ENCODE assay signal across 37 cellular contexts in genomic region chr6:62707914-62708313, GRCh38.
"Had no signal": no experiment of that assay in that cellular context is flagged by ENCODE, and none has a peak within 500 bp of the region (broad histone marks: within the 10 kb centered on the region; RNA-seq: fewer than 3 reads in every experiment).

No MANE protein-coding gene starts in this region.

- H3K27me3 Mint-ChIP-seq: activated naive CD4-positive, alpha-beta T cell treated with anti-CD3 and anti-CD28 coated beads, Interleukin-2, amount 10 ng/mL, durations not matched to agents 7 days and 5 days; activated naive CD4-positive, alpha-beta T cell treated with anti-CD3 and anti-CD28 coated beads, Interleukin-2, amount 50 U/mL, for 24 hours; activated naive CD8-positive, alpha-beta T cell; activated naive CD8-positive, alpha-beta T cell treated with anti-CD3 and anti-CD28 coated beads for 36 hours; activated naive CD8-positive, alpha-beta T cell treated with anti-CD3 and anti-CD28 coated beads, Interleukin-2, amount 10 ng/mL, durations not matched to agents 7 days and 5 days; activated naive CD8-positive, alpha-beta T cell treated with anti-CD3 and anti-CD28 coated beads, Interleukin-2, amount 50 U/mL, for 24 hours; activated T-cell treated with anti-CD3 and anti-CD28 coated beads, Interleukin-2, amount 50 U/mL, for 24 hours; activated T-helper 17 cell treated with anti-CD3 and anti-CD28 coated beads, Interleukin-2, amount 50 U/mL, for 72 hours; brain; central memory CD8-positive, alpha-beta T cell had no signal

- H3K4me3 Mint-ChIP-seq: activated naive CD4-positive, alpha-beta T cell treated with anti-CD3 and anti-CD28 coated beads for 36 hours; activated naive CD4-positive, alpha-beta T cell treated with anti-CD3 and anti-CD28 coated beads, Interleukin-2, amount 10 ng/mL, durations not matched to agents 7 days and 5 days; activated naive CD4-positive, alpha-beta T cell treated with anti-CD3 and anti-CD28 coated beads, Interleukin-2, amount 50 U/mL, for 24 hours; activated naive CD8-positive, alpha-beta T cell; activated naive CD8-positive, alpha-beta T cell treated with anti-CD3 and anti-CD28 coated beads for 36 hours; activated naive CD8-positive, alpha-beta T cell treated with anti-CD3 and anti-CD28 coated beads, Interleukin-2, amount 10 ng/mL, durations not matched to agents 7 days and 5 days; activated naive CD8-positive, alpha-beta T cell treated with anti-CD3 and anti-CD28 coated beads, Interleukin-2, amount 50 U/mL, for 24 hours; activated T-cell treated with anti-CD3 and anti-CD28 coated beads, Interleukin-2, amount 50 U/mL, for 24 hours; activated T-cell treated with anti-CD3 and anti-CD28 coated beads, Interleukin-2, amount 50 U/mL, for 4 hours; activated T-cell treated with anti-CD3 and anti-CD28 coated beads, Interleukin-2, amount 50 U/mL, for 72 hours; activated T-helper 1 cell treated with anti-CD3 and anti-CD28 coated beads, Interleukin-12 subunit alpha, Interleukin-12 subunit beta, Interleukin-2, Interleukin-4 antibody, amounts not matched to agents 30 ng/mL and 10 ng/mL and 1 ng/mL, durations not matched to agents 14 hours and 24 hours and 36 hours; activated T-helper 17 cell treated with anti-CD3 and anti-CD28 coated beads, Interleukin-2, amount 50 U/mL, for 72 hours; brain; central memory CD8-positive, alpha-beta T cell had no signal

- H3K27ac ChIP-seq: adrenal gland, ascending aorta, body of pancreas, brain microvascular endothelial cell, breast epithelium, cardiac muscle cell had no signal

- H3K27ac Mint-ChIP-seq: activated naive CD4-positive, alpha-beta T cell treated with anti-CD3 and anti-CD28 coated beads for 36 hours; activated naive CD4-positive, alpha-beta T cell treated with anti-CD3 and anti-CD28 coated beads, Interleukin-2, amount 10 ng/mL, durations not matched to agents 7 days and 5 days; activated naive CD4-positive, alpha-beta T cell treated with anti-CD3 and anti-CD28 coated beads, Interleukin-2, amount 50 U/mL, for 24 hours; activated naive CD4-positive, alpha-beta T cell treated with anti-CD3 and anti-CD28 coated beads, Interleukin-2, amount 50 U/mL, for 72 hours; activated naive CD8-positive, alpha-beta T cell; activated naive CD8-positive, alpha-beta T cell treated with anti-CD3 and anti-CD28 coated beads for 36 hours; activated naive CD8-positive, alpha-beta T cell treated with anti-CD3 and anti-CD28 coated beads, Interleukin-2, amount 10 ng/mL, durations not matched to agents 7 days and 5 days; activated naive CD8-positive, alpha-beta T cell treated with anti-CD3 and anti-CD28 coated beads, Interleukin-2, amount 50 U/mL, for 24 hours; activated T-cell treated with anti-CD3 and anti-CD28 coated beads, Interleukin-2, amount 50 U/mL, for 24 hours; activated T-cell treated with anti-CD3 and anti-CD28 coated beads, Interleukin-2, amount 50 U/mL, for 72 hours; activated T-helper 1 cell treated with anti-CD3 and anti-CD28 coated beads, Interleukin-12 subunit alpha, Interleukin-12 subunit beta, Interleukin-2, Interleukin-4 antibody, amounts not matched to agents 30 ng/mL and 10 ng/mL and 1 ng/mL, durations not matched to agents 14 hours and 24 hours and 36 hours; activated T-helper 17 cell treated with anti-CD3 and anti-CD28 coated beads, Interleukin-2, amount 50 U/mL, for 72 hours; activated T-helper 2 cell treated with anti-CD3 and anti-CD28 coated beads, Interferon-gamma antibody, Interleukin-2, Interleukin-4, amounts not matched to agents 10 μg/mL and 5 μg/mL and 100 μg/mL, durations not matched to agents 14 hours and 24 hours and 36 hours; brain had no signal

- H3K36me3 Mint-ChIP-seq: activated naive CD4-positive, alpha-beta T cell treated with anti-CD3 and anti-CD28 coated beads, Interleukin-2, amount 10 ng/mL, durations not matched to agents 7 days and 5 days; activated naive CD4-positive, alpha-beta T cell treated with anti-CD3 and anti-CD28 coated beads, Interleukin-2, amount 50 U/mL, for 24 hours; activated naive CD8-positive, alpha-beta T cell; activated naive CD8-positive, alpha-beta T cell treated with anti-CD3 and anti-CD28 coated beads for 36 hours; activated naive CD8-positive, alpha-beta T cell treated with anti-CD3 and anti-CD28 coated beads, Interleukin-2, amount 10 ng/mL, durations not matched to agents 7 days and 5 days; brain had no signal

- H3K4me3 ChIP-seq: adrenal gland, ascending aorta, body of pancreas, breast epithelium, cardiac muscle cell had no signal

- H3K4me1 Mint-ChIP-seq: activated naive CD4-positive, alpha-beta T cell treated with anti-CD3 and anti-CD28 coated beads, Interleukin-2, amount 10 ng/mL, durations not matched to agents 7 days and 5 days; activated naive CD4-positive, alpha-beta T cell treated with anti-CD3 and anti-CD28 coated beads, Interleukin-2, amount 50 U/mL, for 24 hours; activated naive CD8-positive, alpha-beta T cell treated with anti-CD3 and anti-CD28 coated beads for 36 hours; activated naive CD8-positive, alpha-beta T cell treated with anti-CD3 and anti-CD28 coated beads, Interleukin-2, amount 10 ng/mL, durations not matched to agents 7 days and 5 days; activated naive CD8-positive, alpha-beta T cell treated with anti-CD3 and anti-CD28 coated beads, Interleukin-2, amount 50 U/mL, for 24 hours; activated T-helper 17 cell treated with anti-CD3 and anti-CD28 coated beads, Interleukin-2, amount 50 U/mL, for 72 hours; brain; central memory CD8-positive, alpha-beta T cell had no signal

- DNase-seq: activated effector memory CD4-positive, alpha-beta T cell treated with anti-CD3 and anti-CD28 coated beads, Interleukin-2, amount 50 U/mL, for 16 hours; activated effector memory CD4-positive, alpha-beta T cell treated with Interleukin-2 at 50 U/mL for 16 hours; activated gamma-delta T cell; activated gamma-delta T cell treated with Interleukin-2 at 50 U/mL for 16 hours; activated naive CD4-positive, alpha-beta T cell; activated naive CD4-positive, alpha-beta T cell treated with anti-CD3 and anti-CD28 coated beads for 36 hours; activated naive CD4-positive, alpha-beta T cell treated with anti-CD3 and anti-CD28 coated beads, Interleukin-2, amount 10 ng/mL, durations not matched to agents 7 days and 5 days; activated naive CD4-positive, alpha-beta T cell treated with anti-CD3 and anti-CD28 coated beads, Interleukin-2, amount 50 U/mL, for 16 hours; activated naive CD4-positive, alpha-beta T cell treated with Interleukin-2 at 50 U/mL for 16 hours; activated naive CD8-positive, alpha-beta T cell treated with anti-CD3 and anti-CD28 coated beads for 36 hours; activated naive CD8-positive, alpha-beta T cell treated with anti-CD3 and anti-CD28 coated beads, Interleukin-2, amount 10 ng/mL, durations not matched to agents 7 days and 5 days; activated naive CD8-positive, alpha-beta T cell treated with anti-CD3 and anti-CD28 coated beads, Interleukin-2, amount 50 U/mL, for 24 hours; activated T-cell treated with anti-CD3 and anti-CD28 coated beads for 4 hours; activated T-cell treated with anti-CD3 and anti-CD28 coated beads, Interleukin-2, amount 50 U/mL, for 1 hour; activated T-cell treated with anti-CD3 and anti-CD28 coated beads, Interleukin-2, amount 50 U/mL, for 24 hours; activated T-cell treated with anti-CD3 and anti-CD28 coated beads, Interleukin-2, amount 50 U/mL, for 4 hours; activated T-cell treated with anti-CD3 and anti-CD28 coated beads, Interleukin-2, amount 50 U/mL, for 48 hours; activated T-cell treated with anti-CD3 and anti-CD28 coated beads, Interleukin-2, amount 50 U/mL, for 72 hours; adrenal gland; amniotic stem cell; amygdala; aorta; body of pancreas; brain microvascular endothelial cell; central memory CD4-positive, alpha-beta T cell; cerebellar nuclear complex had no signal
